8 cellular contexts compared by ENCODE assay signal in the genomic region with DNA sequence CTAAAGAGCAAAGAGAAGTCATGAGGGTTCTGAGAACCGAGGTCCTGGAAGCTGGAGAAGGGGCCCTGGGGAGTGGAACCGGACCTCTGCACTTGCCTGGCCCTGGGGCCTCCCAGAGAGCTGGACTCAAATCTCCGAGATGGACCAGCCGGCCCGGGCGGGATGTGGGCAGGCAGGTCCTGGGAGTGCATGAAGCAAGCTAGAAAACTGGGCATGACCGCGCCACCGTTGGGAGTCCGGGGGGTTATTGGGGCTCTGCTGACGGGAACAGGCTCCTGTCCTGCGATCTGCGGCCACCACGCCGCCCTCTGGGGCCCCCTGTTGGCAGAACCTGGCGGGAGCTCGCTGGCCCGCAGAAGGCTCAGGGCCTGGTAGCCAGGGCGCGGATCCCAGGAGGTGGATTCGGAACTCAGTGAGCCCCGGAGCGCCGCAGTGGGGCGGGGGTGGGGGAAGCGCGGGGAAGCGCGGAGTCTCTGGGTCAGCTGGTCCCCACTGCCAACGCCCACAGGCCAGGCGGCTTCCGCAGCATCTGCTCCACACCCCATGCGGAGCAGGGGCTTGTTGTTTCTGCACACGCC.
A peak's percentile ranks its signal among the peaks of the same experiment; 100 is the strongest.
DNase-seq lines count a peak whose midpoint lies in the region; ATAC-seq and TF ChIP-seq lines count a peak whose summit lies in the region.

No MANE protein-coding gene starts in this region.

- H3K4me1 ChIP-seq in mucosa of descending colon (ENCODE audit: low read depth): peaks cover 12% of the 10 kb centered on the region

- peaks cover 10 to 19% of the 10 kb centered on the region in 2 donors for H3K36me3 Mint-ChIP-seq in CD14-positive monocyte

- peaks cover 32% of the 10 kb centered on the region for H3K4me1 Mint-ChIP-seq in CD14-positive monocyte

- H3K4me3 Mint-ChIP-seq in CD14-positive monocyte: peak overlapping the region in 1 of 2 donors; percentile 90

- H3K27me3 Mint-ChIP-seq in CD14-positive monocyte (ENCODE audit: low read depth in 3 of 3): peaks cover 81 to 92% (median 84%) of the 10 kb centered on the region in 3 donors

- H3K9me3 Mint-ChIP-seq in CD14-positive monocyte: peaks cover 4 to 26% (median 15%) of the 10 kb centered on the region in 7 donors

- TF ChIP-seq CTCF in CD14-positive monocyte (IDR thresholded peaks at IDR 0.05) (peak; percentile 53), GM13976 (IDR thresholded peaks at IDR 0.05; ENCODE audit: borderline replicate concordance, control extremely low read depth, extremely low read depth, insufficient read depth, missing control alignments) (peak; percentile 53), mucosa of descending colon (IDR thresholded peaks at IDR 0.05) (no peak)

- H3K9me3 ChIP-seq in mucosa of descending colon: no peaks in the 10 kb centered on the region

- H3K4me3 ChIP-seq in mucosa of descending colon: no peak overlapping the region

- no peak for ATAC-seq in mucosa of descending colon
- ATAC-seq in HG03095 (IDR thresholded peaks at IDR 0.05; ENCODE audit: unreplicated experiment): no peak
- ATAC-seq in HG03565 (IDR thresholded peaks at IDR 0.05; ENCODE audit: unreplicated experiment): no peak

- in situ Hi-C loops in GM13976 (cut with MboI; ENCODE audit: low sequenced_read_pairs, unreplicated experiment): no loop called here

- H3K27ac Mint-ChIP-seq in CD14-positive monocyte: no peak overlapping the region

- H3K36me3 ChIP-seq in mucosa of descending colon (ENCODE audit: low read depth): no peaks in the 10 kb centered on the region

- intact Hi-C loops in CD14-positive monocyte (cut with micrococcal nuclease): no loop called here
- intact Hi-C loops in mucosa of descending colon (cut with DNase I, micrococcal nuclease): no loop called here

- DNase-seq in CD14-positive monocyte (ENCODE audit: low spot score) (no peak), GM13976 (ENCODE audit: low spot score) (peak; percentile 76), dermis blood vessel endothelial cell (peak; percentile 53), mucosa of descending colon (peak in 2 of 3 donors; percentile 50), NOMO-1 treated with dmso at 0.1 percent for 144 hours (lab: John Stamatoyannopoulos, UW; ENCODE audit: unreplicated experiment) (no peak), UCSD-AML1 (lab: John Stamatoyannopoulos, UW; ENCODE audit: unreplicated experiment) (no peak)

Comparison
In these comparisons a context has a peak if more than half of its experiments do, and no peak if none do; other contexts are left out.
1. DNase-seq: peak in GM13976 (single experiment), dermis blood vessel endothelial cell (single experiment) and mucosa of descending colon (2 of 3); none in CD14-positive monocyte (single experiment), NOMO-1 treated with dmso at 0.1 percent for 144 hours (single experiment) and UCSD-AML1 (single experiment).